19 cellular contexts compared by ENCODE assay signal in genomic region chr9:33239922-33240321, GRCh38. TPM values are rescaled to one million over a fixed set of nuclear protein-coding genes. Genes with fewer than 3 reads are reported as not detected.
DNase-seq lines count a peak whose midpoint lies in the region; ATAC-seq, FAIRE-seq and TF ChIP-seq lines count a peak whose summit lies in the region.
"Had no signal": no experiment of that assay in that cellular context is flagged by ENCODE, and none has a peak within 500 bp of the region (broad histone marks: within the 10 kb centered on the region; RNA-seq: fewer than 3 reads in every experiment).

Gene SPINK4 (plus strand): TSS chr9:33240167. CDS start chr9:33240209, 42 bp downstream.

- no peaks in the 10 kb centered on the region for H3K9me3 Mint-ChIP-seq in naive thymus-derived CD4-positive, alpha-beta T cell
- H3K9me3 Mint-ChIP-seq in activated CD4-positive, alpha-beta T cell treated with anti-CD3 and anti-CD28 coated beads for 36 hours (ENCODE audit: low read depth): no peaks in the 10 kb centered on the region

- no peak for TF ChIP-seq CTCF in D721Med (IDR thresholded peaks at IDR 0.05; ENCODE audit: insufficient read depth, missing control alignments)

- peak; percentile 44 for ATAC-seq in naive thymus-derived CD4-positive, alpha-beta T cell
- ATAC-seq in GM18858 (IDR thresholded peaks at IDR 0.05; ENCODE audit: unreplicated experiment): no peak
- no peak for ATAC-seq in activated CD4-positive, alpha-beta T cell treated with anti-CD3 and anti-CD28 coated beads for 36 hours
- ATAC-seq in HG03565 (IDR thresholded peaks at IDR 0.05; ENCODE audit: unreplicated experiment): no peak
- ATAC-seq: gastroesophageal sphincter, left lung had no signal

- FAIRE-seq in D721Med (lab: Jason Lieb, UNC): no peak

- no peaks in the 10 kb centered on the region for H3K27me3 ChIP-seq in duodenal mucosa (ENCODE audit: control insufficient read depth in 1 of 2, insufficient read depth in 2 of 2, low read length in 2 of 2)
- H3K27me3 ChIP-seq in naive thymus-derived CD4-positive, alpha-beta T cell (ENCODE audit: control insufficient read depth in 2 of 2, insufficient read depth in 2 of 2, low read length in 2 of 2): no peaks in the 10 kb centered on the region
- H3K27me3 ChIP-seq: BLaER1 treated with 17β-estradiol and CSF1 and Interleukin-3, amounts not matched to agents 10 nM and 100 nM; left lung had no signal

- no peak within 1 kb of the TSS for H3K27ac ChIP-seq in duodenal mucosa (ENCODE audit: low read depth, low read length)
- no peak within 1 kb of the TSS for H3K27ac ChIP-seq in naive thymus-derived CD4-positive, alpha-beta T cell (ENCODE audit: low read depth, low read length)
- H3K27ac ChIP-seq: BLaER1 treated with 17β-estradiol and CSF1 and Interleukin-3, amounts not matched to agents 10 nM and 100 nM; gastroesophageal sphincter; left lung had no signal

- peak within 1 kb of the TSS; percentile 18 to 22 for H3K9ac ChIP-seq in duodenal mucosa (ENCODE audit: low read depth in 1 of 2, low read length in 2 of 2)
- H3K9ac ChIP-seq: BLaER1 treated with 17β-estradiol and CSF1 and Interleukin-3, amounts not matched to agents 10 nM and 100 nM had no signal

- POLR2A ChIA-PET in naive thymus-derived CD4-positive, alpha-beta T cell (lab: Charles Lee): no interaction called here
- POLR2A ChIA-PET in activated CD4-positive, alpha-beta T cell treated with anti-CD3 and anti-CD28 coated beads for 36 hours (lab: Charles Lee): interaction anchor here (0.7 kb wide), 1 partner anchor 10 kb away, joined by 3 read pairs; no protein-coding TSS in a partner anchor

- peak within 1 kb of the TSS; percentile 5 to 11 for H3K4me3 ChIP-seq in duodenal mucosa (ENCODE audit: low read depth in 1 of 2, low read length in 2 of 2)
- no peak within 1 kb of the TSS for H3K4me3 ChIP-seq in naive thymus-derived CD4-positive, alpha-beta T cell (ENCODE audit: low read length)
- H3K4me3 ChIP-seq: BLaER1 treated with 17β-estradiol and CSF1 and Interleukin-3, amounts not matched to agents 10 nM and 100 nM; gastroesophageal sphincter; left lung had no signal

- DNase-seq in D721Med (ENCODE audit: insufficient read length, low spot score): peak; percentile 93
- peak; percentile 9 for DNase-seq in NCI-H226
- no peak for DNase-seq in naive thymus-derived CD4-positive, alpha-beta T cell
- no peak for DNase-seq in NCI-H1105 (lab: John Stamatoyannopoulos, UW)
- DNase-seq in activated CD4-positive, alpha-beta T cell treated with anti-CD3 and anti-CD28 coated beads for 36 hours: no peak
- DNase-seq: activated CD4-positive, alpha-beta T cell treated with anti-CD3 and anti-CD28 coated beads for 1 hour; activated gamma-delta T cell treated with Interleukin-2 at 50 U/mL for 16 hours; dermis blood vessel endothelial cell; H7; Kasumi-1; left lung; NCI-H2227 treated with DMSO at 0.1 percent for 48 hours; SIG-M5 had no signal

- CTCF ChIA-PET in naive thymus-derived CD4-positive, alpha-beta T cell (lab: Charles Lee): no interaction called here
- CTCF ChIA-PET in activated CD4-positive, alpha-beta T cell treated with anti-CD3 and anti-CD28 coated beads for 36 hours (lab: Charles Lee): interaction anchor here (0.6 to 1.2 kb wide), 2 partner anchors 14 to 39 kb away, joined by 3 to 4 read pairs; no protein-coding TSS in a partner anchor

- peak within 1 kb of the TSS in 2 of 9 donors; percentile 14 to 57 for H3K27ac Mint-ChIP-seq in naive thymus-derived CD4-positive, alpha-beta T cell
- H3K27ac Mint-ChIP-seq in activated CD4-positive, alpha-beta T cell treated with anti-CD3 and anti-CD28 coated beads for 36 hours: no peak within 1 kb of the TSS

- H3K36me3 ChIP-seq in duodenal mucosa (ENCODE audit: control insufficient read depth in 1 of 2, insufficient read depth in 2 of 2, low read length in 2 of 2): no peaks in the 10 kb centered on the region
- H3K36me3 ChIP-seq in naive thymus-derived CD4-positive, alpha-beta T cell (ENCODE audit: control insufficient read depth in 2 of 3, insufficient read depth in 3 of 3, low read length in 3 of 3): no peaks in the 10 kb centered on the region
- H3K36me3 ChIP-seq: BLaER1 treated with 17β-estradiol and CSF1 and Interleukin-3, amounts not matched to agents 10 nM and 100 nM; gastroesophageal sphincter; left lung had no signal

- H3K27me3 Mint-ChIP-seq in naive thymus-derived CD4-positive, alpha-beta T cell: peaks cover 0 to 6% (median 0%) of the 10 kb centered on the region in 5 donors
- peaks cover 3% of the 10 kb centered on the region for H3K27me3 Mint-ChIP-seq in activated CD4-positive, alpha-beta T cell treated with anti-CD3 and anti-CD28 coated beads for 36 hours

- peaks cover 4 to 11% (median 6%) of the 10 kb centered on the region in 7 donors for H3K4me1 Mint-ChIP-seq in naive thymus-derived CD4-positive, alpha-beta T cell
- peaks cover 5% of the 10 kb centered on the region for H3K4me1 Mint-ChIP-seq in activated CD4-positive, alpha-beta T cell treated with anti-CD3 and anti-CD28 coated beads for 36 hours

- H3K36me3 Mint-ChIP-seq in naive thymus-derived CD4-positive, alpha-beta T cell: no peaks in the 10 kb centered on the region
- no peaks in the 10 kb centered on the region for H3K36me3 Mint-ChIP-seq in activated CD4-positive, alpha-beta T cell treated with anti-CD3 and anti-CD28 coated beads for 36 hours (ENCODE audit: low read depth)

- intact Hi-C loops in naive thymus-derived CD4-positive, alpha-beta T cell (cut with micrococcal nuclease): no loop called here
- intact Hi-C loops in activated CD4-positive, alpha-beta T cell treated with anti-CD3 and anti-CD28 coated beads for 36 hours (cut with DNase I, micrococcal nuclease): loop anchor here in 1 of 2 experiments (5.0 kb wide), 1 partner anchor 33 kb away; no protein-coding TSS in a partner anchor

- no peaks in the 10 kb centered on the region for H3K9me3 ChIP-seq in duodenal mucosa (ENCODE audit: control insufficient read depth in 1 of 2, low read length in 2 of 2)
- H3K9me3 ChIP-seq in naive thymus-derived CD4-positive, alpha-beta T cell (ENCODE audit: control insufficient read depth in 2 of 3, low read length in 3 of 3): no peaks in the 10 kb centered on the region
- H3K9me3 ChIP-seq: BLaER1 treated with 17β-estradiol and CSF1 and Interleukin-3, amounts not matched to agents 10 nM and 100 nM; gastroesophageal sphincter; left lung had no signal

- no peak within 1 kb of the TSS for H3K4me3 Mint-ChIP-seq in naive thymus-derived CD4-positive, alpha-beta T cell
- H3K4me3 Mint-ChIP-seq in activated CD4-positive, alpha-beta T cell treated with anti-CD3 and anti-CD28 coated beads for 36 hours: no peak within 1 kb of the TSS

- H3K4me1 ChIP-seq in duodenal mucosa (ENCODE audit: control insufficient read depth in 1 of 2, insufficient read depth in 2 of 2, low read length in 2 of 2): peaks cover 7 to 29% of the 10 kb centered on the region in 2 donors
- no peaks in the 10 kb centered on the region for H3K4me1 ChIP-seq in naive thymus-derived CD4-positive, alpha-beta T cell (ENCODE audit: control insufficient read depth in 2 of 2, insufficient read depth in 2 of 2, low read length in 2 of 2)
- H3K4me1 ChIP-seq: gastroesophageal sphincter, left lung had no signal

RNA-seq across cellular contexts. Expression of gene SPINK4, which starts in this region (rescaled TPM):
- not detected for total RNA-seq in naive thymus-derived CD4-positive, alpha-beta T cell
- polyA plus RNA-seq in naive thymus-derived CD4-positive, alpha-beta T cell: not detected
- total RNA-seq in activated CD4-positive, alpha-beta T cell treated with anti-CD3 and anti-CD28 coated beads for 36 hours: not detected
- total RNA-seq: dermis blood vessel endothelial cell, gastroesophageal sphincter, H7, left lung, pulmonary artery endothelial cell had no signal

Comparison
In these comparisons a context has a peak if more than half of its experiments do, and no peak if none do; other contexts are left out.
1. Peak in ATAC-seq in naive thymus-derived CD4-positive, alpha-beta T cell; RNA of the gene not detected or under 1 TPM.
2. DNase-seq: peak in D721Med (single experiment) and NCI-H226 (single experiment); none in naive thymus-derived CD4-positive, alpha-beta T cell (0 of 9), NCI-H1105 (single experiment) and activated CD4-positive, alpha-beta T cell treated with anti-CD3 and anti-CD28 coated beads for 36 hours (single experiment).